Comparison of ENCODE assay signal across 30 cellular contexts in the genomic region with DNA sequence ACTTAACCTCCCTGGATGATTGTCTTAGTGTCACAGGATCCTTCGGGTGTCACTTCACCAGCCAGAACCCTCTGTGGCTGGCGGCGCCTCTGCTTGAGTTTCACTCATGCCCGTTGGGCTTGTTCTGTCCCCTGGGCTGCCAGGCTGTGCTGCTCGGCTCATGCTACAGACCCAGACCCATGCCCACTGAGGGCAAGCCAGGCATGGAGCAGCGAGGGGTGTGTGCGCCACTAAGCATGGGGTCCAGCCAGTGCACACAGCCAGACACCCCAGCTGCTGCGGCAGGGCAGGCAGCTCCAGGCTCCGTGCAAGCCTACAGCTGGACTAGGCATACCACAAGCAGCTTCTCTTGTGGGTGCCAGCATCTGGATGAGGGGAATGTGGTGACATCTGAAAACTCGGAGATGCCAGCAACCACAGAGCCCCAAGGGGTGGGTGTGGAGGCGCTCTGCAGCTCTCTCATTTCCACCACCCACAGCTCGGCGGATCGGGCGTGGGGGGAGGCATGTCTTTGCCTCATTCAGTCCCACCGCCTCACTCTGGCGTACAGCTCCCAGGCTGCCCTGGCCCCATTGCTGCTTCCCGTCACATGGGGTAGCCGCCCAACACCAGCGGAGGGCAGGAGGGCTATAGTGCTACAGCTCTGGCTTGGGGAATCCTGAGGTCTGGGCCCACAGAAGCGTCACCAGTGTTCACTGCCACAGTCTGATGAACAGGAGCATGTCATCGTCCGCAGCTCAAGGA.
"Had no signal": no experiment of that assay in that cellular context is flagged by ENCODE, and none has a peak within 500 bp of the region (broad histone marks: within the 10 kb centered on the region; RNA-seq: fewer than 3 reads in every experiment).

No MANE protein-coding gene starts in this region.

- H3K27ac ChIP-seq: adrenal gland, body of pancreas, breast epithelium, SJSA1 had no signal

- H3K27me3 Mint-ChIP-seq: activated CD4-positive, alpha-beta T cell treated with anti-CD3 and anti-CD28 coated beads for 36 hours; activated CD4-positive, alpha-beta T cell treated with anti-CD3 and anti-CD28 coated beads, Interleukin-2, amount 10 ng/mL, durations not matched to agents 7 days and 5 days had no signal

- H3K9ac ChIP-seq: SK-N-SH had no signal

- H3K36me3 ChIP-seq: adrenal gland, breast epithelium, SJSA1 had no signal

- H3K27ac Mint-ChIP-seq: activated CD4-positive, alpha-beta T cell treated with anti-CD3 and anti-CD28 coated beads for 36 hours; activated CD4-positive, alpha-beta T cell treated with anti-CD3 and anti-CD28 coated beads, Interleukin-2, amount 10 ng/mL, durations not matched to agents 7 days and 5 days; activated CD8-positive, alpha-beta T cell treated with anti-CD3 and anti-CD28 coated beads, Interleukin-2, amount 10 ng/mL, durations not matched to agents 7 days and 5 days; activated naive CD4-positive, alpha-beta T cell treated with anti-CD3 and anti-CD28 coated beads for 36 hours; activated naive CD4-positive, alpha-beta T cell treated with anti-CD3 and anti-CD28 coated beads, Interleukin-2, amount 50 U/mL, for 72 hours; activated T-helper 1 cell treated with anti-CD3 and anti-CD28 coated beads, Interleukin-12 subunit alpha, Interleukin-12 subunit beta, Interleukin-2, Interleukin-4 antibody, amounts not matched to agents 30 ng/mL and 10 ng/mL and 1 ng/mL, durations not matched to agents 14 hours and 24 hours and 36 hours; T-helper 1 cell treated with Interleukin-12 subunit alpha and Interleukin-12 subunit beta and Interleukin-4 antibody, amounts not matched to agents 30 μg/mL and 1 μg/mL, for 36 hours; T-helper 2 cell treated with Interferon-gamma antibody and Interleukin-4, amounts not matched to agents 5 μg/mL and 100 μg/mL, for 36 hours had no signal

- H3K4me1 Mint-ChIP-seq: activated CD4-positive, alpha-beta T cell treated with anti-CD3 and anti-CD28 coated beads for 36 hours; activated CD4-positive, alpha-beta T cell treated with anti-CD3 and anti-CD28 coated beads, Interleukin-2, amount 10 ng/mL, durations not matched to agents 7 days and 5 days had no signal

- H3K9me3 ChIP-seq: adrenal gland, body of pancreas, breast epithelium, SJSA1, SK-N-SH had no signal

- H3K9me3 Mint-ChIP-seq: activated CD4-positive, alpha-beta T cell treated with anti-CD3 and anti-CD28 coated beads, Interleukin-2, amount 10 ng/mL, durations not matched to agents 7 days and 5 days; activated naive CD4-positive, alpha-beta T cell treated with anti-CD3 and anti-CD28 coated beads for 36 hours; activated naive CD4-positive, alpha-beta T cell treated with anti-CD3 and anti-CD28 coated beads, Interleukin-2, amount 50 U/mL, for 72 hours; activated T-cell treated with anti-CD3 and anti-CD28 coated beads, Interleukin-2, amount 50 U/mL, for 4 hours; activated T-helper 1 cell treated with anti-CD3 and anti-CD28 coated beads, Interleukin-12 subunit alpha, Interleukin-12 subunit beta, Interleukin-2, Interleukin-4 antibody, amounts not matched to agents 30 ng/mL and 10 ng/mL and 1 ng/mL, durations not matched to agents 14 hours and 24 hours and 36 hours; T-helper 1 cell treated with Interleukin-12 subunit alpha and Interleukin-12 subunit beta and Interleukin-4 antibody, amounts not matched to agents 30 μg/mL and 1 μg/mL, for 36 hours; T-helper 2 cell treated with Interferon-gamma antibody and Interleukin-4, amounts not matched to agents 5 μg/mL and 100 μg/mL, for 36 hours had no signal

- H3K27me3 ChIP-seq: adrenal gland, body of pancreas, breast epithelium, SJSA1 had no signal

- H3K4me3 Mint-ChIP-seq: activated CD4-positive, alpha-beta T cell treated with anti-CD3 and anti-CD28 coated beads for 36 hours; activated CD4-positive, alpha-beta T cell treated with anti-CD3 and anti-CD28 coated beads, Interleukin-2, amount 10 ng/mL, durations not matched to agents 7 days and 5 days; activated CD8-positive, alpha-beta T cell treated with anti-CD3 and anti-CD28 coated beads, Interleukin-2, amount 10 ng/mL, durations not matched to agents 7 days and 5 days; activated naive CD4-positive, alpha-beta T cell treated with anti-CD3 and anti-CD28 coated beads for 36 hours; activated T-cell treated with anti-CD3 and anti-CD28 coated beads, Interleukin-2, amount 50 U/mL, for 4 hours; activated T-helper 1 cell treated with anti-CD3 and anti-CD28 coated beads, Interleukin-12 subunit alpha, Interleukin-12 subunit beta, Interleukin-2, Interleukin-4 antibody, amounts not matched to agents 30 ng/mL and 10 ng/mL and 1 ng/mL, durations not matched to agents 14 hours and 24 hours and 36 hours; T-helper 1 cell treated with Interleukin-12 subunit alpha and Interleukin-12 subunit beta and Interleukin-4 antibody, amounts not matched to agents 30 μg/mL and 1 μg/mL, for 36 hours; T-helper 2 cell treated with Interferon-gamma antibody and Interleukin-4, amounts not matched to agents 5 μg/mL and 100 μg/mL, for 36 hours had no signal

- H3K4me3 ChIP-seq: adrenal gland, body of pancreas, breast epithelium, SJSA1 had no signal

- H3K4me1 ChIP-seq: adrenal gland, breast epithelium had no signal

- DNase-seq: activated CD4-positive, alpha-beta T cell treated with anti-CD3 and anti-CD28 coated beads for 36 hours; activated CD4-positive, alpha-beta T cell treated with anti-CD3 and anti-CD28 coated beads, Interleukin-2, amount 10 ng/mL, durations not matched to agents 7 days and 5 days; activated CD4-positive, alpha-beta T cell treated with anti-CD3 and anti-CD28 coated beads, Interleukin-2, amount 50 U/mL, for 48 hours; activated CD8-positive, alpha-beta T cell treated with anti-CD3 and anti-CD28 coated beads, Interleukin-2, amount 10 ng/mL, durations not matched to agents 7 days and 5 days; activated gamma-delta T cell treated with Interleukin-2 at 50 U/mL for 16 hours; activated naive CD4-positive, alpha-beta T cell treated with anti-CD3 and anti-CD28 coated beads for 36 hours; activated T-cell treated with anti-CD3 and anti-CD28 coated beads for 4 hours; activated T-cell treated with anti-CD3 and anti-CD28 coated beads, Interleukin-2, amount 50 U/mL, for 4 hours; adrenal gland; body of pancreas; NCI-H1048; NCI-H1105 treated with DMSO at 0.1 percent for 48 hours; NCI-H1436; NCI-H1694; NCI-H1930; NCI-H2081 treated with DMSO at 0.1 percent for 48 hours; NCI-H226; NCI-H446 treated with DMSO at 0.1 percent for 48 hours; NCI-H524; NCI-H69; NCI-H82; SHP77 treated with DMSO at 0.1 percent for 48 hours; SK-N-SH had no signal

- H3K4me2 ChIP-seq: SK-N-SH had no signal

- ATAC-seq: activated CD4-positive, alpha-beta T cell treated with anti-CD3 and anti-CD28 coated beads for 36 hours; activated CD8-positive, alpha-beta T cell treated with anti-CD3 and anti-CD28 coated beads, Interleukin-2, amount 10 ng/mL, durations not matched to agents 7 days and 5 days; activated naive CD4-positive, alpha-beta T cell treated with anti-CD3 and anti-CD28 coated beads, Interleukin-2, amount 50 U/mL, for 72 hours; activated T-cell treated with anti-CD3 and anti-CD28 coated beads, Interleukin-2, amount 50 U/mL, for 4 hours; body of pancreas; Panc1 had no signal
